Comparison of ENCODE assay signal across 3 cellular contexts in the genomic region with DNA sequence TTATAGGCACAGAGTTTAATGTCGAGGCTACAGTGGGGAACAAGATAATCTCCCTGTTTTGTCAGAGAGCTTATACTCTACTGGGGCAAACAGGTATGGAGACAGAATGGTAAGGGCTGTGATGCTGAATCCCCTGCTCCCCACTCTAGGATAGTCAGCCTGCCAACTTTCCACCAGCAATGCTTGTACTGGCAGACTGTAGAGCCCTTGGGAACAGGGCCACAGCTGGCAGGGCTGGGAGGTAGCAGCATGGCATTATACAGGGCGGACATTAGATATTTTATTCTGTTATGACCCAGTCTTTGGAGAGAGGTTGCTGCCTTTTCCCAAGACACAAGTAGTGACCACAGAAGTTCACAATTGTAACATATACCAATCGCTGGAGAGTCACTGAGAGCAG.
"Had no signal": no experiment of that assay in that cellular context is flagged by ENCODE, and none has a peak within 500 bp of the region (broad histone marks: within the 10 kb centered on the region; RNA-seq: fewer than 3 reads in every experiment).

No MANE protein-coding gene starts in this region.

- ATAC-seq: GM12878 had no signal

- H3K4me3 ChIP-seq: GM12878 had no signal

- DNase-seq: GDM1, GF-D8 had no signal
